Comparison of ENCODE assay signal across 8 cellular contexts in the genomic region with DNA sequence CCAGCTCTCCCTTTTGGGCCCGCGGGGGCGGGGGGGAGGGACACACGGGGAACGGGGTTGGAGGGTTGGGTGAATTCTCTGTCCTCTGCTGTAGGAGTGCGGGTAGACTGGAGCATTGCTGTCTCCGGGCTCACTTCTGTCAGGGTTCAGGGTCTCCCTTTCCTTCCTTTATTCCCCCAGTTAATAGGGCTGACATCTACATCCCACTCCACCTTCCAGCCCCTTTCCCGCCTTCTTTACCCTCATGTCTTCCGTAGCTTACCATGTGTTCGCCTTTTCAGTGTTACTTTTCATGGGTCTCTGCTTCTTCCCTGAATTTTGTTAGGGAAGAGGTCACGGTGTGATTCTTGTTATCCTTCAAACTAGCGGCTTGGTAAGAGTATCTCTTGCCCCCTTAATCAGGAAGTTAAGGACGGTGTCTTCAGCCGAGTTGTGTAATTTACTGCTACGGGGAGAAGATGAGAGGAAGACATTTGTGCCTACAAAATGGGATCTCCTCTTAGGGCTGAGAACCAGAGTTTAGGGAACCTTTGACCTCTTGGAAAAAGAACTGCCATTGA. TPM values are rescaled to one million over a fixed set of nuclear protein-coding genes. Genes with fewer than 3 reads are reported as not detected.
A peak's percentile ranks its signal among the peaks of the same experiment; 100 is the strongest.
DNase-seq lines count a peak whose midpoint lies in the region; ATAC-seq and TF ChIP-seq lines count a peak whose summit lies in the region.

No MANE protein-coding gene starts in this region.

- intact Hi-C loops in activated CD4-positive, alpha-beta T cell treated with anti-CD3 and anti-CD28 coated beads, Interleukin-2, amount 10 ng/mL, durations not matched to agents 24 days and 14 days (cut with micrococcal nuclease) = loop anchor here (1.0 to 10.0 kb wide), 5 partner anchors 28 to 746 kb away; partner anchors contain the start of genes CD53 and DDX20
- intact Hi-C loops in activated CD8-positive, alpha-beta T cell treated with anti-CD3 and anti-CD28 coated beads for 36 hours (cut with micrococcal nuclease) = loop anchor here (2.0 to 5.0 kb wide), 2 partner anchors 37 to 104 kb away; no protein-coding TSS in a partner anchor
- intact Hi-C loops in right cardiac atrium (cut with DNase I) = loop anchor here in 1 of 4 donors (10.0 kb wide), 1 partner anchor 106 kb away; no protein-coding TSS in a partner anchor

- ATAC-seq in activated CD8-positive, alpha-beta T cell treated with anti-CD3 and anti-CD28 coated beads for 36 hours = peak; percentile 7
- no peak for ATAC-seq in right cardiac atrium

- H3K9ac ChIP-seq in skeletal muscle satellite cell (ENCODE audit: low read depth, low read length) = peak overlapping the region; percentile 85

- peak overlapping the region; percentile 92 for H3K27ac ChIP-seq in right cardiac atrium (ENCODE audit: low read length)

- no peak for TF ChIP-seq CTCF in activated CD8-positive, alpha-beta T cell treated with anti-CD3 and anti-CD28 coated beads for 36 hours (IDR thresholded peaks at IDR 0.05)

- POLR2A ChIA-PET in activated CD8-positive, alpha-beta T cell treated with anti-CD3 and anti-CD28 coated beads for 36 hours (lab: Charles Lee) = interaction anchor here (1.1 to 10.9 kb wide), 6 partner anchors 9 to 145 kb away, joined by 3 to 176 read pairs (median 11); no protein-coding TSS in a partner anchor

- no peaks in the 10 kb centered on the region for H3K27me3 ChIP-seq in right cardiac atrium (ENCODE audit: control insufficient read depth, insufficient read depth)
- H3K27me3 ChIP-seq in skeletal muscle satellite cell (ENCODE audit: control insufficient read depth, insufficient read depth, low read length) = no peaks in the 10 kb centered on the region

- H3K9me3 Mint-ChIP-seq in activated CD4-positive, alpha-beta T cell treated with anti-CD3 and anti-CD28 coated beads, Interleukin-2, amount 10 ng/mL, durations not matched to agents 24 days and 14 days = peaks cover 5% of the 10 kb centered on the region
- H3K9me3 Mint-ChIP-seq in activated CD8-positive, alpha-beta T cell treated with anti-CD3 and anti-CD28 coated beads for 36 hours = no peaks in the 10 kb centered on the region

- peaks cover 67% of the 10 kb centered on the region for H3K4me1 Mint-ChIP-seq in activated CD4-positive, alpha-beta T cell treated with anti-CD3 and anti-CD28 coated beads, Interleukin-2, amount 10 ng/mL, durations not matched to agents 24 days and 14 days
- peaks cover 65% of the 10 kb centered on the region for H3K4me1 Mint-ChIP-seq in activated CD8-positive, alpha-beta T cell treated with anti-CD3 and anti-CD28 coated beads for 36 hours (ENCODE audit: low read depth)

- peak overlapping the region; percentile 91 for H3K4me2 ChIP-seq in skeletal muscle satellite cell (ENCODE audit: low read length)

- under 1% methylated on average over 15 of the region's 15 CpGs for WGBS in right cardiac atrium

- peak overlapping the region; percentile 85 for H3K27ac Mint-ChIP-seq in activated CD4-positive, alpha-beta T cell treated with anti-CD3 and anti-CD28 coated beads, Interleukin-2, amount 10 ng/mL, durations not matched to agents 24 days and 14 days
- H3K27ac Mint-ChIP-seq in activated CD8-positive, alpha-beta T cell treated with anti-CD3 and anti-CD28 coated beads for 36 hours = peak overlapping the region; percentile 96

- H3K9me3 ChIP-seq in right cardiac atrium (ENCODE audit: control insufficient read depth, low read length) = no peaks in the 10 kb centered on the region
- no peaks in the 10 kb centered on the region for H3K9me3 ChIP-seq in skeletal muscle satellite cell (replicated peaks; ENCODE audit: low read length)

- peaks cover 44% of the 10 kb centered on the region for H3K36me3 Mint-ChIP-seq in activated CD4-positive, alpha-beta T cell treated with anti-CD3 and anti-CD28 coated beads, Interleukin-2, amount 10 ng/mL, durations not matched to agents 24 days and 14 days (ENCODE audit: low read depth)
- peaks cover 34% of the 10 kb centered on the region for H3K36me3 Mint-ChIP-seq in activated CD8-positive, alpha-beta T cell treated with anti-CD3 and anti-CD28 coated beads for 36 hours (ENCODE audit: low read depth)

- H3K27me3 Mint-ChIP-seq in activated CD4-positive, alpha-beta T cell treated with anti-CD3 and anti-CD28 coated beads, Interleukin-2, amount 10 ng/mL, durations not matched to agents 24 days and 14 days = no peaks in the 10 kb centered on the region
- no peaks in the 10 kb centered on the region for H3K27me3 Mint-ChIP-seq in activated CD8-positive, alpha-beta T cell treated with anti-CD3 and anti-CD28 coated beads for 36 hours

- CTCF ChIA-PET in activated CD8-positive, alpha-beta T cell treated with anti-CD3 and anti-CD28 coated beads for 36 hours (lab: Charles Lee) = interaction anchor here (0.7 to 9.7 kb wide), 6 partner anchors 10 to 149 kb away, joined by 3 to 77 read pairs (median 4); no protein-coding TSS in a partner anchor

- H3K4me3 Mint-ChIP-seq in activated CD4-positive, alpha-beta T cell treated with anti-CD3 and anti-CD28 coated beads, Interleukin-2, amount 10 ng/mL, durations not matched to agents 24 days and 14 days = peak overlapping the region; percentile 99
- peak overlapping the region; percentile 99 for H3K4me3 Mint-ChIP-seq in activated CD8-positive, alpha-beta T cell treated with anti-CD3 and anti-CD28 coated beads for 36 hours

- no peaks in the 10 kb centered on the region for H3K36me3 ChIP-seq in skeletal muscle satellite cell (ENCODE audit: insufficient read depth, low read length)

- H3K4me1 ChIP-seq in right cardiac atrium (ENCODE audit: control insufficient read depth, insufficient read depth, low read length) (peaks cover 10% of the 10 kb centered on the region), skeletal muscle satellite cell (ENCODE audit: control insufficient read depth, insufficient read depth, low read length) (peaks cover 15% of the 10 kb centered on the region)

- H3K4me3 ChIP-seq in right cardiac atrium (ENCODE audit: low read length) (peak overlapping the region; percentile 93), skeletal muscle satellite cell (ENCODE audit: low read length) (peak overlapping the region; percentile 93)

- peak; percentile 66 for DNase-seq in activated CD4-positive, alpha-beta T cell treated with anti-CD3 and anti-CD28 coated beads, Interleukin-2, amount 10 ng/mL, durations not matched to agents 24 days and 14 days
- no peak for DNase-seq in activated CD4-positive, alpha-beta T cell treated with anti-CD3 and anti-CD28 coated beads, Interleukin-2, amount 50 U/mL, for 1 hour
- DNase-seq in HT-29 (ENCODE audit: low spot score) = peak; percentile 38
- DNase-seq in activated CD8-positive, alpha-beta T cell treated with anti-CD3 and anti-CD28 coated beads for 36 hours = no peak
- no peak for DNase-seq in right cardiac atrium
- no peak for DNase-seq in stimulated activated CD4-positive, alpha-beta T cell treated with anti-CD3 and anti-CD28 coated beads, Interleukin-1b, Interleukin-23, amount 100 ng/mL, for 48 hours
- no peak for DNase-seq in activated CD4-positive, alpha-beta T cell treated with anti-CD3 and anti-CD28 coated beads for 4 hours

RNA-seq across cellular contexts. Expression of gene RAP1A, which starts 0.9 kb away (rescaled TPM):
- 306 and 307 TPM in 2 replicates for total RNA-seq in activated CD4-positive, alpha-beta T cell treated with anti-CD3 and anti-CD28 coated beads, Interleukin-2, amount 10 ng/mL, durations not matched to agents 24 days and 14 days
- total RNA-seq in HT-29 (2014; rRNA removed; shearing (Covaris generic)) = 4.1 and 4.2 TPM in 2 replicates
- 100 to 1,000 TPM; 197 to 198 TPM for total RNA-seq in activated CD8-positive, alpha-beta T cell treated with anti-CD3 and anti-CD28 coated beads for 36 hours
- 100 to 1,000 TPM; 104 to 128 (median 111) TPM for total RNA-seq in right cardiac atrium
- polyA plus RNA-seq in right cardiac atrium = 110 TPM
- total RNA-seq in skeletal muscle satellite cell (2012; rRNA removed) = 15.1 and 18.0 TPM in 2 replicates

Comparison
In these comparisons a context has a peak if more than half of its experiments do, and no peak if none do; other contexts are left out.
1. DNase-seq: peak in activated CD4-positive, alpha-beta T cell treated with anti-CD3 and anti-CD28 coated beads, Interleukin-2, amount 10 ng/mL, durations not matched to agents 24 days and 14 days (single experiment) and HT-29 (single experiment); none in activated CD4-positive, alpha-beta T cell treated with anti-CD3 and anti-CD28 coated beads, Interleukin-2, amount 50 U/mL, for 1 hour (single experiment), activated CD8-positive, alpha-beta T cell treated with anti-CD3 and anti-CD28 coated beads for 36 hours (single experiment), right cardiac atrium (0 of 3), stimulated activated CD4-positive, alpha-beta T cell treated with anti-CD3 and anti-CD28 coated beads, Interleukin-1b, Interleukin-23, amount 100 ng/mL, for 48 hours (single experiment) and activated CD4-positive, alpha-beta T cell treated with anti-CD3 and anti-CD28 coated beads for 4 hours (0 of 2).
2. RNA of gene RAP1A, which starts 0.9 kb away (total RNA-seq): 306 to 307 TPM in activated CD4-positive, alpha-beta T cell treated with anti-CD3 and anti-CD28 coated beads, Interleukin-2, amount 10 ng/mL, durations not matched to agents 24 days and 14 days, 197 to 198 TPM in activated CD8-positive, alpha-beta T cell treated with anti-CD3 and anti-CD28 coated beads for 36 hours and 104 to 128 TPM in right cardiac atrium; 4.1 to 4.2 TPM in HT-29; every median in the first group is over 10 times any median in the second.